In the genomic region with DNA sequence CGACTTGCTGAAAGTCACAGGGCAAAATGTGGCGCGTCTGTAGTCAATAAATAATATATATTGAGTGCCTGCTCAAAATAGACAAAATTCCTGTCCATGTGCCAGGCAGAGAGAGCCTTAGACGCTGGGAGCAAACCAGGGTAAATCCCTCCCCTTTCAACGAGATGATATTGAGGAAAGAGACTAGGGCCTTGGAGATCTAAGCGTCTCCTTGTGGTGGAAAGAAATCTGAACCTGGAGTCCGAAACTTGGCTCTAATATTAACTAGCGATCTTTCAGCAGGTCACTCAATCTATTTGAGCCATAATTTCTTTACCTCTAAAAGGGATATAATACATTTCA, we compare ENCODE assay signal across 8 cellular contexts. TPM values are rescaled to one million over a fixed set of nuclear protein-coding genes. Genes with fewer than 3 reads are reported as not detected.
A peak's percentile ranks its signal among the peaks of the same experiment; 100 is the strongest.
DNase-seq lines count a peak whose midpoint lies in the region; ATAC-seq and TF ChIP-seq lines count a peak whose summit lies in the region.

No MANE protein-coding gene starts in this region.

- peaks cover 45% of the 10 kb centered on the region for H3K4me1 Mint-ChIP-seq in CD4-positive, alpha-beta T cell (ENCODE audit: low read depth)
- peaks cover 34 to 44% of the 10 kb centered on the region in 2 donors for H3K4me1 Mint-ChIP-seq in natural killer cell

- no peak for DNase-seq in CD4-positive, alpha-beta T cell
- DNase-seq in HL-60 (ENCODE audit: low read depth in 1 of 2, low spot score in 1 of 2) (no peak), brain microvascular endothelial cell (no peak), natural killer cell (no peak), SK-N-DZ (ENCODE audit: low spot score) (no peak), ACHN (no peak), DMS153 (lab: John Stamatoyannopoulos, UW) (no peak)

- H3K36me3 Mint-ChIP-seq in CD4-positive, alpha-beta T cell (ENCODE audit: low read depth) = peaks cover 34% of the 10 kb centered on the region
- no peaks in the 10 kb centered on the region for H3K36me3 Mint-ChIP-seq in natural killer cell

- H3K27me3 Mint-ChIP-seq in CD4-positive, alpha-beta T cell = no peaks in the 10 kb centered on the region
- H3K27me3 Mint-ChIP-seq in natural killer cell (ENCODE audit: low read depth in 2 of 2) = no peaks in the 10 kb centered on the region

- H3K27ac Mint-ChIP-seq in CD4-positive, alpha-beta T cell = peak overlapping the region; percentile 87
- peak overlapping the region; percentile 85 to 89 for H3K27ac Mint-ChIP-seq in natural killer cell

- peak; percentile 2 for ATAC-seq in CD4-positive, alpha-beta T cell (ENCODE audit: poor library complexity)
- ATAC-seq in natural killer cell (no peak), HG03135 (IDR thresholded peaks at IDR 0.05; ENCODE audit: unreplicated experiment) (no peak)

- H3K27me3 ChIP-seq in CD4-positive, alpha-beta T cell (ENCODE audit: control insufficient read depth, insufficient read depth, low read length) = no peaks in the 10 kb centered on the region
- no peaks in the 10 kb centered on the region for H3K27me3 ChIP-seq in HL-60 (ENCODE audit: insufficient read depth, poor library complexity, severe bottlenecking)
- H3K27me3 ChIP-seq in brain microvascular endothelial cell (replicated peaks) = no peaks in the 10 kb centered on the region

- H3K4me3 ChIP-seq in HL-60 (replicated peaks; ENCODE audit: insufficient read depth, low read length) = no peak overlapping the region; the same call in 1 of the 2 replicates
- H3K4me3 ChIP-seq in brain microvascular endothelial cell (ENCODE audit: low read depth, low read length) = peak overlapping the region; percentile 98

- POLR2A ChIA-PET in CD4-positive, alpha-beta T cell (lab: Charles Lee) = interaction anchor here (0.6 to 2.7 kb wide), 4 partner anchors 12 to 354 kb away, joined by 3 to 21 read pairs (median 4); a partner anchor contains a TSS

- no peaks in the 10 kb centered on the region for H3K9me3 Mint-ChIP-seq in CD4-positive, alpha-beta T cell
- H3K9me3 Mint-ChIP-seq in natural killer cell = no peaks in the 10 kb centered on the region

- peak overlapping the region; percentile 95 for H3K4me3 Mint-ChIP-seq in CD4-positive, alpha-beta T cell
- H3K4me3 Mint-ChIP-seq in natural killer cell = peak overlapping the region; percentile 88

- intact Hi-C loops in CD4-positive, alpha-beta T cell (cut with DNase I, micrococcal nuclease) = loop anchor here (1.0 kb wide), 3 partner anchors 12 to 351 kb away; a partner anchor contains a TSS
- intact Hi-C loops in natural killer cell (cut with micrococcal nuclease) = loop anchor here (1.0 kb wide), 1 partner anchor 351 kb away; a partner anchor contains a TSS

- CTCF ChIA-PET in CD4-positive, alpha-beta T cell (lab: Charles Lee) = interaction anchor here (0.6 to 1.7 kb wide), 2 partner anchors 11 to 13 kb away, joined by 3 to 5 read pairs; a partner anchor contains a TSS

- in situ Hi-C loops in brain microvascular endothelial cell (cut with HindIII; ENCODE audit: low pct_ligation_motif_present, low sequenced_read_pairs) (no loop called here), ACHN (cut with HindIII; ENCODE audit: low pct_ligation_motif_present, low pct_unique_long_range_greater_than_20kb, low sequenced_read_pairs) (no loop called here)

- no peaks in the 10 kb centered on the region for H3K9me3 ChIP-seq in CD4-positive, alpha-beta T cell (ENCODE audit: control insufficient read depth, low read length)

- TF ChIP-seq CTCF in CD4-positive, alpha-beta T cell (IDR thresholded peaks at IDR 0.05) = no peak
- TF ChIP-seq CTCF in HL-60 (IDR thresholded peaks at IDR 0.05; ENCODE audit: insufficient read depth, low read length) (no peak), brain microvascular endothelial cell (IDR thresholded peaks at IDR 0.05; ENCODE audit: low read depth, low read length, missing control alignments) (no peak), natural killer cell (IDR thresholded peaks at IDR 0.05) (peak; percentile 47)

- H3K27ac ChIP-seq in CD4-positive, alpha-beta T cell (ENCODE audit: low read depth, low read length) = peak overlapping the region; percentile 86
- peak overlapping the region; percentile 98 for H3K27ac ChIP-seq in HL-60 (replicated peaks)
- H3K27ac ChIP-seq in brain microvascular endothelial cell = no peak overlapping the region

- H3K36me3 ChIP-seq in brain microvascular endothelial cell (replicated peaks) = no peaks in the 10 kb centered on the region

RNA-seq across cellular contexts. Expression of a gene that starts 0.3 kb away (rescaled TPM):
- total RNA-seq in CD4-positive, alpha-beta T cell = 10 to 100 TPM; 41.2 to 45.4 TPM
- 10 to 100 TPM; 51.7 to 64.8 (median 62.4) TPM for total RNA-seq in natural killer cell
- polyA plus RNA-seq in SK-N-DZ (2014; cell fraction: cytosol; rRNA removed) = 19.5 and 24.9 TPM in 2 replicates
- polyA plus RNA-seq in SK-N-DZ (2014; cell fraction: nucleus; rRNA removed) = 13.4 and 15.8 TPM in 2 replicates

RNA-seq across cellular contexts. Expression of a gene that starts 12.4 kb away (rescaled TPM):
- 10 to 100 TPM; 13.9 to 14.1 TPM for total RNA-seq in CD4-positive, alpha-beta T cell
- 10 to 100 TPM; 13.5 to 24.7 (median 15.1) TPM for total RNA-seq in natural killer cell
- 215 and 250 TPM in 2 replicates for polyA plus RNA-seq in SK-N-DZ (2014; cell fraction: cytosol; rRNA removed)
- 69.8 and 78.5 TPM in 2 replicates for polyA plus RNA-seq in SK-N-DZ (2014; cell fraction: nucleus; rRNA removed)
